Comparison of ENCODE assay signal across 16 cellular contexts in genomic region chr10:75672842-75673241, GRCh38.
"Had no signal": no experiment of that assay in that cellular context is flagged by ENCODE, and none has a peak within 500 bp of the region (broad histone marks: within the 10 kb centered on the region; RNA-seq: fewer than 3 reads in every experiment).

No MANE protein-coding gene starts in this region.

- H3K4me3 ChIP-seq: cardiac muscle cell, left ventricle myocardium inferior, pancreas, tibial artery, vagina had no signal

- H3K27ac Mint-ChIP-seq: activated naive CD8-positive, alpha-beta T cell treated with anti-CD3 and anti-CD28 coated beads for 36 hours; memory B cell; T-helper 2 cell treated with Interferon-gamma antibody and Interleukin-4, amounts not matched to agents 5 μg/mL and 100 μg/mL, for 36 hours had no signal

- H3K9me3 ChIP-seq: left ventricle myocardium inferior, pancreas, tibial artery, vagina had no signal

- H3K36me3 ChIP-seq: cardiac muscle cell, left ventricle myocardium inferior, pancreas, tibial artery, vagina had no signal

- H3K9me3 Mint-ChIP-seq: activated naive CD8-positive, alpha-beta T cell treated with anti-CD3 and anti-CD28 coated beads for 36 hours; memory B cell; T-helper 2 cell treated with Interferon-gamma antibody and Interleukin-4, amounts not matched to agents 5 μg/mL and 100 μg/mL, for 36 hours had no signal

- H3K4me1 Mint-ChIP-seq: activated naive CD8-positive, alpha-beta T cell treated with anti-CD3 and anti-CD28 coated beads for 36 hours; memory B cell had no signal

- H3K4me1 ChIP-seq: left ventricle myocardium inferior, pancreas, vagina had no signal

- DNase-seq: activated CD4-positive, alpha-beta T cell treated with anti-CD3 and anti-CD28 coated beads, Interleukin-2, amount 50 U/mL, for 4 hours; activated CD4-positive, CD25-positive, alpha-beta regulatory T cell treated with anti-CD3 and anti-CD28 coated beads, Interleukin-2, amount 50 U/mL, for 72 hours; activated gamma-delta T cell; activated naive CD8-positive, alpha-beta T cell treated with anti-CD3 and anti-CD28 coated beads for 36 hours; activated T-cell treated with anti-CD3 and anti-CD28 coated beads, Interleukin-2, amount 50 U/mL, for 48 hours; aorta; effector CD4-positive, alpha-beta T cell; glutamatergic neuron; left ventricle myocardium inferior; pancreas; stimulated activated CD4-positive, alpha-beta T cell treated with anti-CD3 and anti-CD28 coated beads, Interleukin-15, amount 100 ng/mL, for 24 hours; tibial artery had no signal

- H3K4me3 Mint-ChIP-seq: activated naive CD8-positive, alpha-beta T cell treated with anti-CD3 and anti-CD28 coated beads for 36 hours; memory B cell; T-helper 2 cell treated with Interferon-gamma antibody and Interleukin-4, amounts not matched to agents 5 μg/mL and 100 μg/mL, for 36 hours had no signal

- ATAC-seq: pancreas had no signal

- H3K36me3 Mint-ChIP-seq: activated naive CD8-positive, alpha-beta T cell treated with anti-CD3 and anti-CD28 coated beads for 36 hours; memory B cell had no signal

- H3K27me3 ChIP-seq: cardiac muscle cell, pancreas, tibial artery, vagina had no signal

- H3K27ac ChIP-seq: cardiac muscle cell, left ventricle myocardium inferior, pancreas, tibial artery, vagina had no signal

- H3K27me3 Mint-ChIP-seq: memory B cell had no signal
